2 cellular contexts compared by ENCODE assay signal in genomic region chr10:100877451-100877850, GRCh38.
TF ChIP-seq lines count a peak whose summit lies in the region.

No MANE protein-coding gene starts in this region.

TF ChIP-seq in IMR-90, 13 proteins besides CTCF, POLR2A, EP300 and RAD21:
- no peak for TF ChIP-seq ELK1 (IDR thresholded peaks at IDR 0.05; ENCODE audit: borderline replicate concordance, low read depth, low read length)

TF ChIP-seq in GM12878, 131 proteins besides CTCF, POLR2A, EP300 and RAD21:
- no peak for TF ChIP-seq SMAD5 (IDR thresholded peaks at IDR 0.05; ENCODE audit: low read depth)
- no peak for TF ChIP-seq SIN3A (IDR thresholded peaks at IDR 0.05; ENCODE audit: low read depth, low read length)
- TF ChIP-seq TCF3 (IDR thresholded peaks at IDR 0.05; ENCODE audit: borderline replicate concordance, insufficient read depth, low read depth, low read length), result no peak
- peak; percentile 64 for TF ChIP-seq BCL3 (IDR thresholded peaks at IDR 0.05; ENCODE audit: borderline replicate concordance, insufficient read depth, low read depth, low read length, poor library complexity, severe bottlenecking)
TF ChIP-seq in GM12878: peak in this region for 1.
